11 cellular contexts compared by ENCODE assay signal in genomic region chr12:53044896-53045571, GRCh38. TPM values are rescaled to one million over a fixed set of nuclear protein-coding genes. Genes with fewer than 3 reads are reported as not detected.
DNase-seq lines count a peak whose midpoint lies in the region; ATAC-seq and TF ChIP-seq lines count a peak whose summit lies in the region.
"Had no signal": no experiment of that assay in that cellular context is flagged by ENCODE, and none has a peak within 500 bp of the region (broad histone marks: within the 10 kb centered on the region; RNA-seq: fewer than 3 reads in every experiment).

No MANE protein-coding gene starts in this region.

- H3K4me3 ChIP-seq in CD4-positive, CD25-positive, alpha-beta regulatory T cell (ENCODE audit: low read depth, low read length), result no peak overlapping the region
- peak overlapping the region in 2 of 4 experiments; percentile 76 to 83 for H3K4me3 ChIP-seq in fibroblast of lung (replicated peaks in 1 of 4; ENCODE audit: control extremely low read depth in 1 of 4, insufficient read depth in 1 of 4, low read depth in 3 of 4, low read length in 4 of 4)

- intact Hi-C loops in sciatic nerve (cut with DNase I), result no loop called here

- H3K27ac Mint-ChIP-seq in CD4-positive, CD25-positive, alpha-beta regulatory T cell, result no peak overlapping the region
- H3K27ac Mint-ChIP-seq in IgD-negative memory B cell, result no peak overlapping the region

- DNase-seq in CD4-positive, CD25-positive, alpha-beta regulatory T cell, result no peak
- DNase-seq in fibroblast of lung (ENCODE audit: low read depth in 2 of 2), result no peak
- DNase-seq in sciatic nerve (ENCODE audit: low spot score), result peak; percentile 67
- no peak for DNase-seq in SHP77 treated with DMSO at 0.1 percent for 48 hours (lab: John Stamatoyannopoulos, UW)
- no peak for DNase-seq in NCI-H526 (lab: John Stamatoyannopoulos, UW)
- no peak for DNase-seq in DMS53 treated with DMSO at 0.1 percent for 48 hours (lab: John Stamatoyannopoulos, UW; ENCODE audit: unreplicated experiment)
- DNase-seq: effector CD4-positive, alpha-beta T cell; NCI-H2171 had no signal

- no peak for ATAC-seq in CD4-positive, CD25-positive, alpha-beta regulatory T cell (ENCODE audit: low read depth in 2 of 2)
- ATAC-seq in sciatic nerve (peak; percentile 8), HG03460 (IDR thresholded peaks at IDR 0.05; ENCODE audit: unreplicated experiment) (no peak)

- H3K4me1 ChIP-seq in CD4-positive, CD25-positive, alpha-beta regulatory T cell (ENCODE audit: control insufficient read depth, insufficient read depth, low read length, poor library complexity, severe bottlenecking), result peaks cover 15% of the 10 kb centered on the region
- H3K4me1 ChIP-seq in fibroblast of lung (ENCODE audit: control insufficient read depth, extremely low read depth, insufficient read depth, low read length), result peaks cover 19% of the 10 kb centered on the region

- no peaks in the 10 kb centered on the region for H3K9me3 ChIP-seq in CD4-positive, CD25-positive, alpha-beta regulatory T cell (ENCODE audit: control insufficient read depth in 2 of 2, low read length in 2 of 2)
- no peaks in the 10 kb centered on the region for H3K9me3 ChIP-seq in fibroblast of lung (ENCODE audit: control insufficient read depth, insufficient read depth, low read depth, low read length)

- H3K4me1 Mint-ChIP-seq in CD4-positive, CD25-positive, alpha-beta regulatory T cell, result peaks cover 0 to 18% (median 8%) of the 10 kb centered on the region in 4 donors
- H3K4me1 Mint-ChIP-seq in IgD-negative memory B cell, result peaks cover 0 to 3% (median 2%) of the 10 kb centered on the region in 3 donors

- no peak overlapping the region for H2AFZ ChIP-seq in fibroblast of lung (ENCODE audit: low read length)

- peaks cover 10% of the 10 kb centered on the region for H3K79me2 ChIP-seq in fibroblast of lung (ENCODE audit: control insufficient read depth, insufficient read depth, low read length)

- peaks cover 5% of the 10 kb centered on the region for H3K36me3 ChIP-seq in CD4-positive, CD25-positive, alpha-beta regulatory T cell (ENCODE audit: control insufficient read depth, insufficient read depth, low read length)
- peaks cover 6% of the 10 kb centered on the region for H3K36me3 ChIP-seq in fibroblast of lung (ENCODE audit: control insufficient read depth, insufficient read depth, low read length)

- peak overlapping the region; percentile 45 for H3K4me2 ChIP-seq in fibroblast of lung (ENCODE audit: extremely low read depth, insufficient read depth, low read length)

- H3K27me3 ChIP-seq in CD4-positive, CD25-positive, alpha-beta regulatory T cell (ENCODE audit: control insufficient read depth, insufficient read depth, low read length), result no peaks in the 10 kb centered on the region
- no peaks in the 10 kb centered on the region for H3K27me3 ChIP-seq in fibroblast of lung (ENCODE audit: control insufficient read depth, insufficient read depth, low read length)

- H3K27me3 Mint-ChIP-seq in CD4-positive, CD25-positive, alpha-beta regulatory T cell, result no peaks in the 10 kb centered on the region
- no peaks in the 10 kb centered on the region for H3K27me3 Mint-ChIP-seq in IgD-negative memory B cell

- H3K4me3 Mint-ChIP-seq in CD4-positive, CD25-positive, alpha-beta regulatory T cell, result peak overlapping the region; percentile 57 to 98 (median 80)
- H3K4me3 Mint-ChIP-seq in IgD-negative memory B cell, result peak overlapping the region in 3 of 4 donors; percentile 79 to 98 (median 80)

- no peak overlapping the region for H3K9ac ChIP-seq in fibroblast of lung (ENCODE audit: insufficient read depth, low read length)

- H3K9me3 Mint-ChIP-seq in CD4-positive, CD25-positive, alpha-beta regulatory T cell, result peaks cover 0 to 2% (median 0%) of the 10 kb centered on the region in 7 donors
- H3K9me3 Mint-ChIP-seq in IgD-negative memory B cell, result no peaks in the 10 kb centered on the region

- no peaks in the 10 kb centered on the region for H3K36me3 Mint-ChIP-seq in CD4-positive, CD25-positive, alpha-beta regulatory T cell
- no peaks in the 10 kb centered on the region for H3K36me3 Mint-ChIP-seq in IgD-negative memory B cell

- H3K27ac ChIP-seq in CD4-positive, CD25-positive, alpha-beta regulatory T cell (ENCODE audit: insufficient read depth, low read length, poor library complexity, severe bottlenecking), result no peak overlapping the region
- H3K27ac ChIP-seq in fibroblast of lung (ENCODE audit: insufficient read depth, low read length), result no peak overlapping the region

- TF ChIP-seq CTCF in fibroblast of lung (conservative IDR thresholded peaks at IDR 0.05 in 1 of 2, IDR thresholded peaks at IDR 0.05 in 1 of 2; ENCODE audit: low read depth in 1 of 2, low read length in 2 of 2), result no peak

- no peaks in the 10 kb centered on the region for H4K20me1 ChIP-seq in fibroblast of lung (ENCODE audit: control insufficient read depth, extremely low read depth, insufficient read depth, low read length)

RNA-seq across cellular contexts. Expression of gene TNS2, which starts 4.8 kb away (rescaled TPM):
- total RNA-seq in CD4-positive, CD25-positive, alpha-beta regulatory T cell, result 1.4 TPM
- polyA plus RNA-seq in CD4-positive, CD25-positive, alpha-beta regulatory T cell, result under 1 TPM in 1 of 4 donors, not detected in 3; 0.09 TPM
- polyA plus RNA-seq in IgD-negative memory B cell (not detected), fibroblast of lung (35.3 and 45.5 TPM in 2 replicates)
- total RNA-seq in fibroblast of lung (52.4 and 60.6 TPM in 2 replicates), sciatic nerve (265 TPM)
- 52.3 and 54.6 TPM in 2 replicates for polyA plus RNA-seq in fibroblast of lung (2012)
- 141 and 176 TPM in 2 replicates for polyA minus RNA-seq in fibroblast of lung (ENCODE audit: low replicate concordance)

RNA-seq across cellular contexts. Expression of gene SPRYD3, which starts 34.2 kb away (rescaled TPM):
- total RNA-seq in CD4-positive, CD25-positive, alpha-beta regulatory T cell, result 25.9 TPM
- polyA plus RNA-seq in CD4-positive, CD25-positive, alpha-beta regulatory T cell, result 10 to 100 TPM; 34.1 to 59.2 (median 45.9) TPM
- polyA plus RNA-seq in IgD-negative memory B cell (30.4 TPM), fibroblast of lung (23.3 and 27.7 TPM in 2 replicates)
- total RNA-seq in fibroblast of lung (13.9 and 18.2 TPM in 2 replicates), sciatic nerve (61.0 TPM)
- 25.7 and 33.1 TPM in 2 replicates for polyA plus RNA-seq in fibroblast of lung (2012)
- 67.2 and 104 TPM in 2 replicates for polyA minus RNA-seq in fibroblast of lung (ENCODE audit: low replicate concordance)

RNA-seq across cellular contexts. Expression of gene EIF4B, which starts 38.8 kb away (rescaled TPM):
- total RNA-seq in CD4-positive, CD25-positive, alpha-beta regulatory T cell, result 506 TPM
- polyA plus RNA-seq in CD4-positive, CD25-positive, alpha-beta regulatory T cell, result 100 to 1,000 TPM in 2 of 4 donors, 10 to 100 TPM in 2; 71.3 to 116 (median 103) TPM
- 104 TPM for polyA plus RNA-seq in IgD-negative memory B cell
- 1,180 and 1,819 TPM in 2 replicates for total RNA-seq in fibroblast of lung
- 380 and 466 TPM in 2 replicates for polyA plus RNA-seq in fibroblast of lung
- polyA plus RNA-seq in fibroblast of lung (2012), result 255 and 359 TPM in 2 replicates
- polyA minus RNA-seq in fibroblast of lung (ENCODE audit: low replicate concordance), result 698 and 797 TPM in 2 replicates
- total RNA-seq in sciatic nerve, result 522 TPM

RNA-seq across cellular contexts. Expression of gene IGFBP6, which starts 52.4 kb away (rescaled TPM):
- not detected for total RNA-seq in CD4-positive, CD25-positive, alpha-beta regulatory T cell
- under 1 TPM in 1 of 4 donors, not detected in 3; 0.84 TPM for polyA plus RNA-seq in CD4-positive, CD25-positive, alpha-beta regulatory T cell
- polyA plus RNA-seq in IgD-negative memory B cell (1.0 TPM), fibroblast of lung (229 and 274 TPM in 2 replicates)
- total RNA-seq in fibroblast of lung (592 and 973 TPM in 2 replicates), sciatic nerve (1,832 TPM)
- polyA plus RNA-seq in fibroblast of lung (2012), result 532 and 589 TPM in 2 replicates
- polyA minus RNA-seq in fibroblast of lung (ENCODE audit: low replicate concordance), result 359 and 701 TPM in 2 replicates

RNA-seq across cellular contexts. Expression of gene SOAT2, which starts 58.3 kb away (rescaled TPM):
- 0.37 TPM for total RNA-seq in CD4-positive, CD25-positive, alpha-beta regulatory T cell
- polyA plus RNA-seq in CD4-positive, CD25-positive, alpha-beta regulatory T cell, result not detected
- polyA plus RNA-seq in IgD-negative memory B cell (not detected), fibroblast of lung (0.12 TPM in 1 of 2 replicates, not detected in the other)
- total RNA-seq in fibroblast of lung (under 0.01 TPM in 1 of 2 replicates, not detected in the other), sciatic nerve (1.2 TPM)
- 0.06 and 0.31 TPM in 2 replicates for polyA plus RNA-seq in fibroblast of lung (2012)
- polyA minus RNA-seq in fibroblast of lung (ENCODE audit: low replicate concordance), result 1.7 TPM in 1 of 2 replicates, not detected in the other
- total RNA-seq: urinary bladder had no signal

Comparison
In these comparisons a context has a peak if more than half of its experiments do, and no peak if none do; other contexts are left out.
1. RNA of gene TNS2, which starts 4.8 kb away (total RNA-seq): 265 TPM in sciatic nerve (single experiment) and 52.4 to 60.6 TPM in fibroblast of lung; 1.4 TPM in CD4-positive, CD25-positive, alpha-beta regulatory T cell (single experiment); every median in the first group is over 10 times any median in the second.